10 cellular contexts compared by ENCODE assay signal in genomic region chr19:13692096-13692495, GRCh38.
DNase-seq lines count a peak whose midpoint lies in the region; ATAC-seq and TF ChIP-seq lines count a peak whose summit lies in the region.
"Had no signal": no experiment of that assay in that cellular context is flagged by ENCODE, and none has a peak within 500 bp of the region (broad histone marks: within the 10 kb centered on the region; RNA-seq: fewer than 3 reads in every experiment).

No MANE protein-coding gene starts in this region.

- H2AFZ ChIP-seq in osteoblast (ENCODE audit: low read length) = no peak overlapping the region

- no peak overlapping the region for H3K4me3 ChIP-seq in osteoblast (ENCODE audit: insufficient read depth, low read length)
- H3K4me3 ChIP-seq in brain microvascular endothelial cell (ENCODE audit: low read depth, low read length) = no peak overlapping the region
- H3K4me3 ChIP-seq: skin epidermis had no signal

- H4K20me1 ChIP-seq in osteoblast (ENCODE audit: insufficient read depth, low read length) = no peaks in the 10 kb centered on the region

- in situ Hi-C loops in brain microvascular endothelial cell (cut with HindIII; ENCODE audit: low pct_ligation_motif_present, low sequenced_read_pairs) = no loop called here

- H3K27ac ChIP-seq in cingulate gyrus (ENCODE audit: low read depth, low read length) (peak overlapping the region; percentile 39), osteoblast (ENCODE audit: low read depth, low read length) (no peak overlapping the region), brain microvascular endothelial cell (no peak overlapping the region)
- H3K27ac ChIP-seq: skin epidermis had no signal

- no peak for ATAC-seq in HG03097 (IDR thresholded peaks at IDR 0.05; ENCODE audit: low FRiP score, unreplicated experiment)

- no peaks in the 10 kb centered on the region for H3K9me3 ChIP-seq in osteoblast (ENCODE audit: low read depth, low read length)

- H3K79me2 ChIP-seq in osteoblast (ENCODE audit: insufficient read depth, low read length) = no peaks in the 10 kb centered on the region

- peaks cover 7% of the 10 kb centered on the region for H3K27me3 ChIP-seq in osteoblast (ENCODE audit: insufficient read depth, low read length)
- H3K27me3 ChIP-seq in brain microvascular endothelial cell (replicated peaks) = no peaks in the 10 kb centered on the region

- peak; percentile 70 for DNase-seq in GM03348 (ENCODE audit: low spot score)
- peak; percentile 34 to 91 for DNase-seq in NCI-H446 (lab: John Stamatoyannopoulos, UW)
- DNase-seq in osteoblast (ENCODE audit: insufficient read length, low spot score, missing footprints) = peak; percentile 92
- DNase-seq in foreskin melanocyte = no peak
- no peak for DNase-seq in brain microvascular endothelial cell
- DNase-seq in HuH-7 (ENCODE audit: low spot score) = no peak
- DNase-seq: NCI-H526 treated with DMSO at 0.1 percent for 48 hours had no signal

- no peak overlapping the region for H3K4me2 ChIP-seq in osteoblast (ENCODE audit: insufficient read depth, low read length)

- no peak for TF ChIP-seq CTCF in osteoblast (IDR thresholded peaks at IDR 0.05; ENCODE audit: extremely low read depth, low read depth, low read length)
- TF ChIP-seq CTCF in brain microvascular endothelial cell (IDR thresholded peaks at IDR 0.05; ENCODE audit: low read depth, low read length, missing control alignments) = no peak

- no peaks in the 10 kb centered on the region for H3K36me3 ChIP-seq in osteoblast (ENCODE audit: insufficient read depth, low read length)
- no peaks in the 10 kb centered on the region for H3K36me3 ChIP-seq in brain microvascular endothelial cell (replicated peaks)

- peaks cover 8% of the 10 kb centered on the region for H3K4me1 ChIP-seq in osteoblast (ENCODE audit: insufficient read depth, low read length)

Comparison
In these comparisons a context has a peak if more than half of its experiments do, and no peak if none do; other contexts are left out.
1. DNase-seq: peak in GM03348 (single experiment), NCI-H446 (2 of 2) and osteoblast (single experiment); none in foreskin melanocyte (single experiment), brain microvascular endothelial cell (single experiment) and HuH-7 (single experiment).